ENCODE assay signal across 20 cellular contexts in genomic region chr1:175630076-175630475, GRCh38.
"Had no signal": no experiment of that assay in that cellular context is flagged by ENCODE, and none has a peak within 500 bp of the region (broad histone marks: within the 10 kb centered on the region; RNA-seq: fewer than 3 reads in every experiment).

No MANE protein-coding gene starts in this region.

- FAIRE-seq: endometrium, small intestine, urothelium cell line had no signal

- DNase-seq: cortex of kidney; effector memory CD8-positive, alpha-beta T cell; erythroblast; esophagus squamous epithelium; foreskin melanocyte; glutamatergic neuron; heart right ventricle; hippocampal formation; immature natural killer cell; kidney glomerular epithelial cell; midbrain; naive thymus-derived CD4-positive, alpha-beta T cell; right lobe of liver; small intestine; stimulated activated CD4-positive, alpha-beta T cell treated with anti-CD3 and anti-CD28 coated beads, Interleukin-15, amount 100 ng/mL, for 24 hours; stimulated activated CD4-positive, alpha-beta T cell treated with anti-CD3 and anti-CD28 coated beads, Interleukin-2, amount 100 ng/mL, for 48 hours; stimulated activated naive B cell treated with anti-CD40 and anti-IgM and Interleukin-4, amounts not matched to agents 10 μg/mL and 1 μg/mL and 100 μg/mL, for 72 hours; upper lobe of left lung had no signal

- ATAC-seq: effector memory CD8-positive, alpha-beta T cell; heart right ventricle; naive thymus-derived CD4-positive, alpha-beta T cell; right lobe of liver; stimulated activated naive B cell treated with anti-CD40 and anti-IgM and Interleukin-4, amounts not matched to agents 10 μg/mL and 1 μg/mL and 100 μg/mL, for 72 hours had no signal
